14 cellular contexts compared by ENCODE assay signal in genomic region chr6:139433647-139434419, GRCh38. TPM values are rescaled to one million over a fixed set of nuclear protein-coding genes. Genes with fewer than 3 reads are reported as not detected.
DNase-seq lines count a peak whose midpoint lies in the region; ATAC-seq, FAIRE-seq and TF ChIP-seq lines count a peak whose summit lies in the region.
"Had no signal": no experiment of that assay in that cellular context is flagged by ENCODE, and none has a peak within 500 bp of the region (broad histone marks: within the 10 kb centered on the region; RNA-seq: fewer than 3 reads in every experiment).

No MANE protein-coding gene starts in this region.

- H3K27me3 Mint-ChIP-seq in glutamatergic neuron (ENCODE audit: unreplicated experiment) = peaks cover 3% of the 10 kb centered on the region
- H3K27me3 Mint-ChIP-seq: IgD-negative memory B cell had no signal

- intact Hi-C loops in pancreas (cut with DNase I) = no loop called here

- H3K27ac Mint-ChIP-seq in glutamatergic neuron (ENCODE audit: unreplicated experiment) = no peak overlapping the region

- 38 to 40% methylated on average over 2 of the region's 2 CpGs for WGBS in pancreas, 2 donors

- peak in 3 of 4 donors; percentile 57 to 77 (median 75) for ATAC-seq in pancreas
- ATAC-seq in GM21515 (IDR thresholded peaks at IDR 0.05; ENCODE audit: unreplicated experiment) = no peak

- H3K4me3 ChIP-seq in fibroblast of lung (replicated peaks in 1 of 4; ENCODE audit: control extremely low read depth in 1 of 4, insufficient read depth in 1 of 4, low read depth in 3 of 4, low read length in 4 of 4) (no peak overlapping the region), pancreas (no peak overlapping the region)
- H3K4me3 ChIP-seq: prostate gland, tibial nerve had no signal

- H3K36me3 ChIP-seq in fibroblast of lung (ENCODE audit: control insufficient read depth, insufficient read depth, low read length) (no peaks in the 10 kb centered on the region), pancreas (no peaks in the 10 kb centered on the region)
- H3K36me3 ChIP-seq: prostate gland, tibial nerve had no signal

- H3K4me1 Mint-ChIP-seq in glutamatergic neuron (ENCODE audit: low read depth, unreplicated experiment) = no peaks in the 10 kb centered on the region

- TF ChIP-seq CTCF in fibroblast of lung (conservative IDR thresholded peaks at IDR 0.05 in 1 of 2, IDR thresholded peaks at IDR 0.05 in 1 of 2; ENCODE audit: low read depth in 1 of 2, low read length in 2 of 2) = no peak
- no peak for TF ChIP-seq CTCF in pancreas (IDR thresholded peaks at IDR 0.05)
- no peak for TF ChIP-seq CTCF in glutamatergic neuron (IDR thresholded peaks at IDR 0.05; ENCODE audit: partially characterized antibody, unreplicated experiment)

- no peaks in the 10 kb centered on the region for H3K9me3 Mint-ChIP-seq in glutamatergic neuron (ENCODE audit: unreplicated experiment)

- DNase-seq in HT1080 (ENCODE audit: low read depth) (peak; percentile 31), RKO (ENCODE audit: low spot score) (peak; percentile 30), fibroblast of lung (ENCODE audit: low read depth in 2 of 2) (peak; percentile 17 to 34), pancreas (no peak), caudate nucleus (lab: John Stamatoyannopoulos, UW) (no peak), germinal center (ENCODE audit: low spot score) (no peak), glutamatergic neuron (no peak)
- DNase-seq: amygdala, DMS79 treated with DMSO at 0.1 percent for 48 hours, NCI-H526 had no signal

- no peak overlapping the region for H3K4me2 ChIP-seq in fibroblast of lung (ENCODE audit: extremely low read depth, insufficient read depth, low read length)

- H3K4me1 ChIP-seq in fibroblast of lung (ENCODE audit: control insufficient read depth, extremely low read depth, insufficient read depth, low read length) = no peaks in the 10 kb centered on the region
- H3K4me1 ChIP-seq in pancreas = no peaks in the 10 kb centered on the region
- H3K4me1 ChIP-seq: prostate gland had no signal

- no peak overlapping the region for H3K9ac ChIP-seq in fibroblast of lung (ENCODE audit: insufficient read depth, low read length)

- no peaks in the 10 kb centered on the region for H4K20me1 ChIP-seq in fibroblast of lung (ENCODE audit: control insufficient read depth, extremely low read depth, insufficient read depth, low read length)

- FAIRE-seq in pancreas (lab: Jason Lieb, UNC) = no peak

- H3K9me3 ChIP-seq in fibroblast of lung (ENCODE audit: control insufficient read depth, insufficient read depth, low read depth, low read length) = no peaks in the 10 kb centered on the region
- no peaks in the 10 kb centered on the region for H3K9me3 ChIP-seq in pancreas
- H3K9me3 ChIP-seq: prostate gland had no signal

- H2AFZ ChIP-seq in fibroblast of lung (ENCODE audit: low read length) = no peak overlapping the region

- no peaks in the 10 kb centered on the region for H3K79me2 ChIP-seq in fibroblast of lung (ENCODE audit: control insufficient read depth, insufficient read depth, low read length)

- H3K36me3 Mint-ChIP-seq in glutamatergic neuron (ENCODE audit: unreplicated experiment) = peaks cover 7% of the 10 kb centered on the region

- H3K27ac ChIP-seq in fibroblast of lung (ENCODE audit: insufficient read depth, low read length) (no peak overlapping the region), pancreas (no peak overlapping the region), caudate nucleus (ENCODE audit: low read depth, low read length) (no peak overlapping the region)
- H3K27ac ChIP-seq: prostate gland, tibial nerve had no signal

- no peaks in the 10 kb centered on the region for H3K27me3 ChIP-seq in fibroblast of lung (ENCODE audit: control insufficient read depth, insufficient read depth, low read length)
- H3K27me3 ChIP-seq in pancreas = no peaks in the 10 kb centered on the region
- H3K27me3 ChIP-seq: tibial nerve had no signal

- no peak overlapping the region for H3K4me3 Mint-ChIP-seq in glutamatergic neuron (ENCODE audit: unreplicated experiment)
- H3K4me3 Mint-ChIP-seq: IgD-negative memory B cell had no signal

RNA-seq across cellular contexts. Expression of gene CITED2, which starts 59.4 kb away (rescaled TPM):
- total RNA-seq in HT1080 (2014; rRNA removed; shearing (Covaris generic)) = 54.5 and 82.3 TPM in 2 replicates
- 72.2 and 74.7 TPM in 2 replicates for polyA plus RNA-seq in HT1080 (2015; cell fraction: cytosol; rRNA removed)
- polyA plus RNA-seq in HT1080 (2015; cell fraction: nucleus; rRNA removed) = 97.8 and 98.5 TPM in 2 replicates
- total RNA-seq in fibroblast of lung = 94.8 and 139 TPM in 2 replicates
- 230 and 370 TPM in 2 replicates for polyA plus RNA-seq in fibroblast of lung
- 293 and 445 TPM in 2 replicates for polyA plus RNA-seq in fibroblast of lung (2012)
- polyA minus RNA-seq in fibroblast of lung (ENCODE audit: low replicate concordance) = 64.5 and 110 TPM in 2 replicates
- total RNA-seq in pancreas = 10 to 100 TPM; 31.5 to 75.1 (median 48.5) TPM
- polyA plus RNA-seq in pancreas = 10 to 100 TPM in 1 of 2 donors, 1 to 10 TPM in 1; 8.0 to 19.4 TPM
- 66.5 TPM for total RNA-seq in glutamatergic neuron (ENCODE audit: unreplicated experiment)

Comparison
In these comparisons a context has a peak if more than half of its experiments do, and no peak if none do; other contexts are left out.
1. DNase-seq: peak in HT1080 (single experiment), RKO (single experiment) and fibroblast of lung (2 of 2); none in pancreas (0 of 6), caudate nucleus (0 of 61), germinal center (single experiment) and glutamatergic neuron (single experiment).